ENCODE assay signal across 8 cellular contexts in genomic region chr6:41682966-41683459, GRCh38. TPM values are rescaled to one million over a fixed set of nuclear protein-coding genes. Genes with fewer than 3 reads are reported as not detected.
DNase-seq lines count a peak whose midpoint lies in the region; ATAC-seq and TF ChIP-seq lines count a peak whose summit lies in the region.

No MANE protein-coding gene starts in this region.

- no peak overlapping the region for H3K27ac ChIP-seq in CD4-positive, CD25-positive, alpha-beta regulatory T cell (ENCODE audit: insufficient read depth, low read length, poor library complexity, severe bottlenecking)
- peak overlapping the region; percentile 25 to 66 (median 52) for H3K27ac ChIP-seq in esophagus squamous epithelium
- H3K27ac ChIP-seq in neutrophil, result peak overlapping the region; percentile 18

- H3K9me3 Mint-ChIP-seq in CD4-positive, CD25-positive, alpha-beta regulatory T cell, result peaks cover 0 to 2% (median 0%) of the 10 kb centered on the region in 7 donors

- ATAC-seq in CD4-positive, CD25-positive, alpha-beta regulatory T cell (ENCODE audit: low read depth in 2 of 2), result peak in 1 of 2 donors; percentile 9
- no peak for ATAC-seq in HG03565 (IDR thresholded peaks at IDR 0.05; ENCODE audit: unreplicated experiment)

- no peaks in the 10 kb centered on the region for H3K27me3 ChIP-seq in CD4-positive, CD25-positive, alpha-beta regulatory T cell (ENCODE audit: control insufficient read depth, insufficient read depth, low read length)
- peaks cover 7% of the 10 kb centered on the region for H3K27me3 ChIP-seq in NT2/D1 (ENCODE audit: insufficient read depth, insufficient read length)
- peaks cover 0 to 4% (median 0%) of the 10 kb centered on the region in 4 donors for H3K27me3 ChIP-seq in esophagus squamous epithelium
- peaks cover 10% of the 10 kb centered on the region for H3K27me3 ChIP-seq in neutrophil
- no peaks in the 10 kb centered on the region for H3K27me3 ChIP-seq in MG63

- H3K9ac ChIP-seq in NT2/D1 (ENCODE audit: insufficient read length, low read depth), result peak overlapping the region; percentile 70

- H3K27ac Mint-ChIP-seq in CD4-positive, CD25-positive, alpha-beta regulatory T cell, result peak overlapping the region in 1 of 3 donors; percentile 91

- H3K4me3 ChIP-seq in CD4-positive, CD25-positive, alpha-beta regulatory T cell (ENCODE audit: low read depth, low read length), result no peak overlapping the region
- peak overlapping the region; percentile 18 for H3K4me3 ChIP-seq in NT2/D1 (ENCODE audit: insufficient read length, low read depth)
- H3K4me3 ChIP-seq in esophagus squamous epithelium, result peak overlapping the region; percentile 27 to 55 (median 46)
- peak overlapping the region; percentile 46 to 66 for H3K4me3 ChIP-seq in neutrophil (ENCODE audit: low read depth in 1 of 2, low read length in 1 of 2)
- no peak overlapping the region for H3K4me3 ChIP-seq in MG63

- peaks cover 0 to 17% (median 6%) of the 10 kb centered on the region in 4 donors for H3K4me1 Mint-ChIP-seq in CD4-positive, CD25-positive, alpha-beta regulatory T cell

- TF ChIP-seq CTCF in esophagus squamous epithelium (IDR thresholded peaks at IDR 0.05), result no peak
- no peak for TF ChIP-seq CTCF in neutrophil (IDR thresholded peaks at IDR 0.05)

- H3K36me3 Mint-ChIP-seq in CD4-positive, CD25-positive, alpha-beta regulatory T cell, result peaks cover 3% of the 10 kb centered on the region

- H3K36me3 ChIP-seq in CD4-positive, CD25-positive, alpha-beta regulatory T cell (ENCODE audit: control insufficient read depth, insufficient read depth, low read length), result peaks cover 6% of the 10 kb centered on the region
- no peaks in the 10 kb centered on the region for H3K36me3 ChIP-seq in NT2/D1 (ENCODE audit: insufficient read depth, insufficient read length, low read length)
- peaks cover 8 to 42% (median 12%) of the 10 kb centered on the region in 3 donors for H3K36me3 ChIP-seq in esophagus squamous epithelium
- peaks cover 45% of the 10 kb centered on the region for H3K36me3 ChIP-seq in neutrophil
- no peaks in the 10 kb centered on the region for H3K36me3 ChIP-seq in MG63

- no peak for DNase-seq in CD4-positive, CD25-positive, alpha-beta regulatory T cell
- DNase-seq in NT2/D1 (ENCODE audit: low read depth, low spot score) (no peak), esophagus squamous epithelium (lab: John Stamatoyannopoulos, UW) (no peak), MG63 (no peak), occipital lobe (lab: John Stamatoyannopoulos, UW) (no peak), germinal center (ENCODE audit: low spot score) (no peak)

- H3K27me3 Mint-ChIP-seq in CD4-positive, CD25-positive, alpha-beta regulatory T cell, result no peaks in the 10 kb centered on the region

- 40 to 52% methylated on average over 8 to 15 of the region's 30 CpGs for WGBS in esophagus squamous epithelium, 2 donors

- peak overlapping the region in 3 of 4 donors; percentile 77 to 85 (median 83) for H3K4me3 Mint-ChIP-seq in CD4-positive, CD25-positive, alpha-beta regulatory T cell

- H3K4me1 ChIP-seq in CD4-positive, CD25-positive, alpha-beta regulatory T cell (ENCODE audit: control insufficient read depth, insufficient read depth, low read length, poor library complexity, severe bottlenecking), result peaks cover 20% of the 10 kb centered on the region
- peaks cover 18% of the 10 kb centered on the region for H3K4me1 ChIP-seq in NT2/D1 (ENCODE audit: insufficient read depth, insufficient read length)
- H3K4me1 ChIP-seq in esophagus squamous epithelium, result peaks cover 8 to 32% (median 16%) of the 10 kb centered on the region in 3 donors
- H3K4me1 ChIP-seq in neutrophil (ENCODE audit: control insufficient read depth in 1 of 2, insufficient read depth in 1 of 2, low read depth in 1 of 2, low read length in 1 of 2), result peaks cover 20% of the 10 kb centered on the region in 2 experiments

- H3K9me3 ChIP-seq in CD4-positive, CD25-positive, alpha-beta regulatory T cell (ENCODE audit: control insufficient read depth in 2 of 2, low read length in 2 of 2), result no peaks in the 10 kb centered on the region
- no peaks in the 10 kb centered on the region for H3K9me3 ChIP-seq in NT2/D1 (ENCODE audit: insufficient read depth, low read length)
- H3K9me3 ChIP-seq in esophagus squamous epithelium, result no peaks in the 10 kb centered on the region
- H3K9me3 ChIP-seq in neutrophil, result no peaks in the 10 kb centered on the region
- no peaks in the 10 kb centered on the region for H3K9me3 ChIP-seq in MG63

- TF ChIP-seq POLR2A in esophagus squamous epithelium (IDR thresholded peaks at IDR 0.05), result no peak

- intact Hi-C loops in esophagus squamous epithelium (cut with DNase I), result loop anchor here (5.0 kb wide), 2 partner anchors 81 to 316 kb away; no protein-coding TSS in a partner anchor

RNA-seq across cellular contexts. Expression of gene MDFI, which starts 44.7 kb away (rescaled TPM):
- not detected for total RNA-seq in CD4-positive, CD25-positive, alpha-beta regulatory T cell
- polyA plus RNA-seq in CD4-positive, CD25-positive, alpha-beta regulatory T cell, result not detected
- total RNA-seq in esophagus squamous epithelium (100 to 1,000 TPM in 1 of 4 donors, 10 to 100 TPM in 3; 50.5 to 105 (median 81.8) TPM), occipital lobe (11.7 TPM)
- total RNA-seq in MG63 (2014; rRNA removed; shearing (Covaris generic); ENCODE audit: low replicate concordance), result not detected in 2 replicates

RNA-seq across cellular contexts. Expression of gene TFEB, which starts 52.4 kb away (rescaled TPM):
- 26.7 TPM for total RNA-seq in CD4-positive, CD25-positive, alpha-beta regulatory T cell
- 10 to 100 TPM in 1 of 4 donors, 1 to 10 TPM in 3; 8.0 to 11.0 (median 8.7) TPM for polyA plus RNA-seq in CD4-positive, CD25-positive, alpha-beta regulatory T cell
- total RNA-seq in esophagus squamous epithelium (10 to 100 TPM in 3 of 4 donors, 1 to 10 TPM in 1; 7.0 to 17.5 (median 13.4) TPM), occipital lobe (3.4 TPM)
- total RNA-seq in MG63 (2014; rRNA removed; shearing (Covaris generic); ENCODE audit: low replicate concordance), result 4.4 and 5.2 TPM in 2 replicates

Comparison
In these comparisons a context has a peak if more than half of its experiments do, and no peak if none do; other contexts are left out.
1. H3K4me3 ChIP-seq: peak in NT2/D1 (single experiment), esophagus squamous epithelium (4 of 4) and neutrophil (2 of 2); none in CD4-positive, CD25-positive, alpha-beta regulatory T cell (single experiment) and MG63 (single experiment).
2. RNA of gene MDFI, which starts 44.7 kb away (total RNA-seq): 50.5 to 105 TPM in esophagus squamous epithelium and 11.7 TPM in occipital lobe (single experiment); not detected in CD4-positive, CD25-positive, alpha-beta regulatory T cell (single experiment) and not detected in MG63; every median in the first group is over 10 times any median in the second.